1 cellular context compared by ENCODE assay signal in the genomic region with DNA sequence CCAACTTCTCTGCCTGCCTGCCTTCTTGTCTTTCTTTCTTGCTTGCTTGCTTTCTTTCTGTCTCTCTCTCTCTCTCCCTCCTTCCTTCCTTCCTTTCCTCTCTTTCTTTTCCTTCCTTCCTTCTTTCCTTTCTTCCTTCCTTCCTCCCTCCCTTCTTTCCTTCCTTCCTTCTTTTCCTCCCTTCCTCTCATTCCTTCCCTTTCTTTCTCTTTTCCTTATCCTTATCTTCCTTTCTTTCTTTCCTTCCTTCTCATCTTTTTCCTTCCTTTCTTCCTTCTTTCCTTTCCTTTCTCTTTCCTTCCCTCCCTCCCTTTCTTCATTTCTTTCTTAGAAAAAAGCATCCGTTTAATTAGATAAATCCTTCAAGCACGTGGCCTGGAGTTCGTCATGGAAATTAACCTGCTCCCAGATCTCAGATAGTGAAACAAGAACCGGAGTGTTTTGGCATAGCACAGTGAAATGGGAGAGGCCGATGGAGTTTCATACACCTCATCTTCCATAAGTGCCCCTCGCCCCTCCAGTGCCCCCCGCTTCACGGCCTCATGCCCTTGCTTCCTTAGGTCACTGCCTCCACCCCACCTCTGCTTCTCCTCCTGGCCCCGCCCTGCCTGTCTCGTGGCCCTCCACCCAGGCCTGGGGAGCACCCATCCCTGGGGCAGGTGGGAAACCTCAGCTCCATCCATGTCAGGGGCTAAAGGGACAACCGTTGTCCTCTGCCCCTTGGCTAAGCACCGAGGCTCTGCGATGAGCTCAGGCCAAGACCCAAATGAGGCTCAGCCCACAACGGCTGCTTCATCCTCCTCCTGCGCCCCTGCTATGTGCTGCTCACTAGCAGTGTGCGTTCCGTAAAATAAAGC.
TF ChIP-seq lines count a peak whose summit lies in the region.

No MANE protein-coding gene starts in this region.

TF ChIP-seq in H1, 55 proteins besides CTCF, POLR2A, EP300 and RAD21:
- TF ChIP-seq ZNF274 (IDR thresholded peaks at IDR 0.05; ENCODE audit: borderline replicate concordance, extremely low read depth, low read length) (no peak), POLR2AphosphoS5 (IDR thresholded peaks at IDR 0.05; ENCODE audit: low read depth, low read length) (no peak), SIN3A (conservative IDR thresholded peaks at IDR 0.05 in 1 of 2, IDR thresholded peaks at IDR 0.05 in 1 of 2; ENCODE audit: low read depth in 1 of 2, low read length in 2 of 2) (no peak), SAP30 (IDR thresholded peaks at IDR 0.05; ENCODE audit: insufficient read depth, insufficient replicate concordance, low read length) (no peak), USF2 (IDR thresholded peaks at IDR 0.05; ENCODE audit: low read length) (no peak), PHF8 (conservative IDR thresholded peaks at IDR 0.05; ENCODE audit: low read depth, low read length) (no peak), HDAC6 (IDR thresholded peaks at IDR 0.05; ENCODE audit: low read depth, low read length) (no peak), BACH1 (IDR thresholded peaks at IDR 0.05; ENCODE audit: low read length) (no peak), SP1 (IDR thresholded peaks at IDR 0.05; ENCODE audit: low read depth, low read length) (no peak), SP2 (IDR thresholded peaks at IDR 0.05; ENCODE audit: low read length) (no peak), ATF2 (IDR thresholded peaks at IDR 0.05; ENCODE audit: low read length) (no peak)
- TF ChIP-seq, protein P1, sequence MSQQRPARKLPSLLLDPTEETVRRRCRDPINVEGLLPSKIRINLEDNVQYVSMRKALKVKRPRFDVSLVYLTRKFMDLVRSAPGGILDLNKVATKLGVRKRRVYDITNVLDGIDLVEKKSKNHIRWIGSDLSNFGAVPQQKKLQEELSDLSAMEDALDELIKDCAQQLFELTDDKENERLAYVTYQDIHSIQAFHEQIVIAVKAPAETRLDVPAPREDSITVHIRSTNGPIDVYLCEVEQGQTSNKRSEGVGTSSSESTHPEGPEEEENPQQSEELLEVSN (IDR thresholded peaks at IDR 0.05): no peak
- TF ChIP-seq, protein P2, sequence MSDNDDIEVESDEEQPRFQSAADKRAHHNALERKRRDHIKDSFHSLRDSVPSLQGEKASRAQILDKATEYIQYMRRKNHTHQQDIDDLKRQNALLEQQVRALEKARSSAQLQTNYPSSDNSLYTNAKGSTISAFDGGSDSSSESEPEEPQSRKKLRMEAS (IDR thresholded peaks at IDR 0.05): no peak
- TF ChIP-seq, protein P3, sequence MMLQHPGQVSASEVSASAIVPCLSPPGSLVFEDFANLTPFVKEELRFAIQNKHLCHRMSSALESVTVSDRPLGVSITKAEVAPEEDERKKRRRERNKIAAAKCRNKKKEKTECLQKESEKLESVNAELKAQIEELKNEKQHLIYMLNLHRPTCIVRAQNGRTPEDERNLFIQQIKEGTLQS (IDR thresholded peaks at IDR 0.05; ENCODE audit: insufficient read depth, low read depth, low read length): no peak
